ENCODE assay signal across 19 cellular contexts in the genomic region with DNA sequence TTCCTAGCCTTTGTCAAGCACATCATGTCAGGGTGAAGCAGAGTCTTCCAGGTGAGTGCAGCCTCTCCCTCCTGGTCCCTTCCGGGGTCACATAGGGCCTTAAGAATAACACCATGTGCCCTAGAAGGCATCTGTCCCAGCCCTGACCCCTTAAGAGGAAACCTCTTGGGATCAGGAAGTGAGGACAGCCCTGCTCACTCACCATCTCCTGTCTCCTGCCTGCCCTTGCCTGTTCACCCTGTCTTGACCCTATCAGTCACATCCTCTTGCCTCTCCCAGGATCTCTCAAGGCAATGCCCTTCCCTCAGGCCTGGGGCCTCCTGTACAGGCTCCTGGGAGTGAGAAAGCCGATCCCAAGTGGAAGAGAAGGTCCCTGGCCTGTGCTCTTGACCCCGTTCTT. TPM values are rescaled to one million over a fixed set of nuclear protein-coding genes. Genes with fewer than 3 reads are reported as not detected.
DNase-seq lines count a peak whose midpoint lies in the region; ATAC-seq and TF ChIP-seq lines count a peak whose summit lies in the region.
"Had no signal": no experiment of that assay in that cellular context is flagged by ENCODE, and none has a peak within 500 bp of the region (broad histone marks: within the 10 kb centered on the region; RNA-seq: fewer than 3 reads in every experiment).

No MANE protein-coding gene starts in this region.

- DNase-seq in EL (peak; percentile 25), LHCN-M2 (ENCODE audit: low read depth) (peak; percentile 32), dermis blood vessel endothelial cell (peak; percentile 65), mucosa of descending colon (no peak), transverse colon (no peak)
- no peak for DNase-seq in effector CD4-positive, alpha-beta T cell
- DNase-seq: activated CD4-positive, CD25-positive, alpha-beta regulatory T cell treated with anti-CD3 and anti-CD28 coated beads, Interleukin-2, amount 50 U/mL, for 72 hours; activated naive CD4-positive, alpha-beta T cell treated with anti-CD3 and anti-CD28 coated beads for 36 hours; AML-193; Caco-2; NCI-H1436; NK-92 treated with Interleukin-12 subunit alpha and Interleukin-12 subunit beta, amount 100 ng/mL, for 24 hours; SHP77 treated with DMSO at 0.1 percent for 48 hours; stimulated activated CD4-positive, alpha-beta T cell treated with anti-CD3 and anti-CD28 coated beads, Interleukin-1b, Interleukin-23, amount 100 ng/mL, for 48 hours; substantia nigra had no signal

- H3K4me3 ChIP-seq in mucosa of descending colon (no peak overlapping the region), transverse colon (no peak overlapping the region)

- no peak for TF ChIP-seq CTCF in mucosa of descending colon (IDR thresholded peaks at IDR 0.05)
- no peak for TF ChIP-seq CTCF in transverse colon (IDR thresholded peaks at IDR 0.05)

- H3K27ac ChIP-seq in transverse colon: no peak overlapping the region

- H3K27me3 ChIP-seq in transverse colon: no peaks in the 10 kb centered on the region

- in situ Hi-C loops in transverse colon (cut with MboI; ENCODE audit: low pct_ligation_motif_present in 1 of 4, low pct_unique_long_range_greater_than_20kb in 1 of 4, low sequenced_read_pairs in 3 of 4): no loop called here

- ATAC-seq in mucosa of descending colon (peak; percentile 20), GM21360 (IDR thresholded peaks at IDR 0.05; ENCODE audit: unreplicated experiment) (no peak)
- ATAC-seq: sciatic nerve had no signal

- TF ChIP-seq POLR2A in transverse colon (IDR thresholded peaks at IDR 0.05): no peak

- H3K4me1 ChIP-seq in mucosa of descending colon (ENCODE audit: low read depth) (no peaks in the 10 kb centered on the region), transverse colon (peaks cover 5 to 21% (median 14%) of the 10 kb centered on the region in 4 donors)

- WGBS in transverse colon (ENCODE audit: low coverage in 1 of 2), 2 donors: 85 to 90% methylated on average over 3 of the region's 3 CpGs

- H3K9me3 ChIP-seq in mucosa of descending colon (no peaks in the 10 kb centered on the region), transverse colon (no peaks in the 10 kb centered on the region)

- no peaks in the 10 kb centered on the region for H3K36me3 ChIP-seq in mucosa of descending colon (ENCODE audit: low read depth)
- H3K36me3 ChIP-seq in transverse colon: no peaks in the 10 kb centered on the region

- intact Hi-C loops in mucosa of descending colon (cut with DNase I, micrococcal nuclease): loop anchor here in 1 of 2 donors (10.0 kb wide), 1 partner anchor 392 kb away; no protein-coding TSS in a partner anchor
- intact Hi-C loops in transverse colon (cut with DNase I; ENCODE audit: low total_unique reads): no loop called here

- no peak for TF ChIP-seq EP300 in transverse colon (IDR thresholded peaks at IDR 0.05; ENCODE audit: low read depth)

RNA-seq across cellular contexts. Expression of a gene that starts 13.9 kb away (rescaled TPM):
- total RNA-seq in LHCN-M2 (2014; rRNA removed) (0.69 TPM in 1 of 2 replicates, not detected in the other), dermis blood vessel endothelial cell (0.60 and 1.5 TPM in 2 replicates), mucosa of descending colon (1 to 10 TPM in 1 of 3 donors, under 1 TPM in 1, not detected in 1; 0.49 to 1.4 TPM), transverse colon (not detected)
- polyA plus RNA-seq in LHCN-M2 (2012): 7.1 TPM
- total RNA-seq: activated naive CD4-positive, alpha-beta T cell treated with anti-CD3 and anti-CD28 coated beads for 36 hours; Caco-2; G401; T-helper 2 cell treated with Interferon-gamma antibody and Interleukin-4, amounts not matched to agents 100 ng/mL and 5 ng/mL, for 36 hours had no signal

RNA-seq across cellular contexts. Expression of a gene that starts 30.6 kb away (rescaled TPM):
- total RNA-seq in LHCN-M2 (2014; rRNA removed) (3.8 and 4.5 TPM in 2 replicates), dermis blood vessel endothelial cell (116 and 150 TPM in 2 replicates), mucosa of descending colon (10 to 100 TPM in 1 of 3 donors, 1 to 10 TPM in 2; 3.9 to 58.4 (median 6.8) TPM), transverse colon (10 to 100 TPM in 1 of 4 donors, 1 to 10 TPM in 3; 7.9 to 26.3 (median 8.6) TPM)
- 2.8 TPM for polyA plus RNA-seq in LHCN-M2 (2012)
- total RNA-seq: activated naive CD4-positive, alpha-beta T cell treated with anti-CD3 and anti-CD28 coated beads for 36 hours; G401 had no signal

RNA-seq across cellular contexts. Expression of a gene that starts 33.9 kb away (rescaled TPM):
- total RNA-seq in LHCN-M2 (2014; rRNA removed) (87.9 and 100 TPM in 2 replicates), dermis blood vessel endothelial cell (97.3 and 201 TPM in 2 replicates), mucosa of descending colon (10 to 100 TPM; 52.0 to 67.5 (median 54.8) TPM), transverse colon (10 to 100 TPM; 37.5 to 63.9 (median 40.6) TPM)
- polyA plus RNA-seq in LHCN-M2 (2012): 39.6 TPM

Comparison
In these comparisons a context has a peak if more than half of its experiments do, and no peak if none do; other contexts are left out.
1. DNase-seq: peak in EL (single experiment), LHCN-M2 (single experiment) and dermis blood vessel endothelial cell (single experiment); none in mucosa of descending colon (0 of 3), effector CD4-positive, alpha-beta T cell (single experiment) and transverse colon (single experiment).